ENCODE assay signal across 1 cellular context in the genomic region with DNA sequence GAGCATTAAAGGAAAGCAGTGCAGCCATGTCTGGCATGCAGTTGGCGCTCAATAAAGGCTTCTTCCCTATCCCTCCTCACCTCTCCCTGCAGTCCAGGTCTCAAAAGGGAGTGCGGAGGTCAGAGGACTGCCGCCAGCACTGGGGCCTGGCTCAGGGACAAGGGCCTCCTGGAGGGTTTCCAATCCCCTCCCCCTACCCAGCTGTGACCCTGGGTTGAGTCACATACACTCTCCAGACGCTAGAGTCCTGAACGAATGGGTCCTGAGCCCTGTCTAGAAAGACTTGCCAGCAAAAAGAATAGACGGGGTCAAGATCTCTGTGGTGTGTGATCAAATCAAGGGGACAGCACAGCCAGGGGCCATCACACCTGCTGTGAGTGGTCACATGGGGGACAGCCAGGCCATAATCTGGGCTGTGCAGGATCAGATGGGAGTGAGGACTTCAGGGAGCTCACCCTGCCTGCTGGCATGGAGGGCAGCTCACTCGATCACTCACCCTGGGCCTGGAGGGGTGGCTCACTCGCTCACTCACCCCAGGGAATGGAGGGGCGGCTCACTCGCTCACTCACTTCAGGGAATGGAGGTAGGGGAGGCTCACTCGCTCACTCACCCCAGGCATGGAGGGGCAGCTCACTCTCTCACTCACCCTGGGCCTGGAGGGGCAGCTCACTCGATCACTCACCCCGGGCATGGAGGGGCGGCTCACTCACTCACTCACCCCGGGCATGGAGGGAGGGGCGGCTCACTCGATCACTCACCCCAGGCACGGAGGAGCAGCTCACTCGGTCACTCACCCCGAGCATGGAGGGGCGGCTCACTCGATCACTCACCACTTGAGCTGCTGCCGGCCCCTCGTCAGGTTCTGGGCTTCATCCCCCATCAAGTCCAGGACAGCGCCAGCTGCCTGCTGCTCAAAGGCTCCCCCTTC.
TF ChIP-seq lines count a peak whose summit lies in the region.

No MANE protein-coding gene starts in this region.

TF ChIP-seq in K562, 482 proteins besides CTCF, POLR2A, EP300 and RAD21 (continued from another document):
- TF ChIP-seq, protein P1, sequence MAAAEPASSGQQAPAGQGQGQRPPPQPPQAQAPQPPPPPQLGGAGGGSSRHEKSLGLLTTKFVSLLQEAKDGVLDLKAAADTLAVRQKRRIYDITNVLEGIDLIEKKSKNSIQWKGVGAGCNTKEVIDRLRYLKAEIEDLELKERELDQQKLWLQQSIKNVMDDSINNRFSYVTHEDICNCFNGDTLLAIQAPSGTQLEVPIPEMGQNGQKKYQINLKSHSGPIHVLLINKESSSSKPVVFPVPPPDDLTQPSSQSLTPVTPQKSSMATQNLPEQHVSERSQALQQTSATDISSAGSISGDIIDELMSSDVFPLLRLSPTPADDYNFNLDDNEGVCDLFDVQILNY (CRISPR knock-in tag; IDR thresholded peaks at IDR 0.05): no peak
- TF ChIP-seq BDP1 (IDR thresholded peaks at IDR 0.05; ENCODE audit: insufficient read depth, insufficient read length) (no peak), HDAC6 (IDR thresholded peaks at IDR 0.05; ENCODE audit: low read depth, low read length) (no peak), ZNF707 (CRISPR knock-in tag; conservative IDR thresholded peaks at IDR 0.05) (no peak), FOSL1 (tag; conservative IDR thresholded peaks at IDR 0.05) (no peak)
- TF ChIP-seq, protein P2, sequence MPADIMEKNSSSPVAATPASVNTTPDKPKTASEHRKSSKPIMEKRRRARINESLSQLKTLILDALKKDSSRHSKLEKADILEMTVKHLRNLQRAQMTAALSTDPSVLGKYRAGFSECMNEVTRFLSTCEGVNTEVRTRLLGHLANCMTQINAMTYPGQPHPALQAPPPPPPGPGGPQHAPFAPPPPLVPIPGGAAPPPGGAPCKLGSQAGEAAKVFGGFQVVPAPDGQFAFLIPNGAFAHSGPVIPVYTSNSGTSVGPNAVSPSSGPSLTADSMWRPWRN (IDR thresholded peaks at IDR 0.05; ENCODE audit: low read depth): no peak
- TF ChIP-seq, protein P3, sequence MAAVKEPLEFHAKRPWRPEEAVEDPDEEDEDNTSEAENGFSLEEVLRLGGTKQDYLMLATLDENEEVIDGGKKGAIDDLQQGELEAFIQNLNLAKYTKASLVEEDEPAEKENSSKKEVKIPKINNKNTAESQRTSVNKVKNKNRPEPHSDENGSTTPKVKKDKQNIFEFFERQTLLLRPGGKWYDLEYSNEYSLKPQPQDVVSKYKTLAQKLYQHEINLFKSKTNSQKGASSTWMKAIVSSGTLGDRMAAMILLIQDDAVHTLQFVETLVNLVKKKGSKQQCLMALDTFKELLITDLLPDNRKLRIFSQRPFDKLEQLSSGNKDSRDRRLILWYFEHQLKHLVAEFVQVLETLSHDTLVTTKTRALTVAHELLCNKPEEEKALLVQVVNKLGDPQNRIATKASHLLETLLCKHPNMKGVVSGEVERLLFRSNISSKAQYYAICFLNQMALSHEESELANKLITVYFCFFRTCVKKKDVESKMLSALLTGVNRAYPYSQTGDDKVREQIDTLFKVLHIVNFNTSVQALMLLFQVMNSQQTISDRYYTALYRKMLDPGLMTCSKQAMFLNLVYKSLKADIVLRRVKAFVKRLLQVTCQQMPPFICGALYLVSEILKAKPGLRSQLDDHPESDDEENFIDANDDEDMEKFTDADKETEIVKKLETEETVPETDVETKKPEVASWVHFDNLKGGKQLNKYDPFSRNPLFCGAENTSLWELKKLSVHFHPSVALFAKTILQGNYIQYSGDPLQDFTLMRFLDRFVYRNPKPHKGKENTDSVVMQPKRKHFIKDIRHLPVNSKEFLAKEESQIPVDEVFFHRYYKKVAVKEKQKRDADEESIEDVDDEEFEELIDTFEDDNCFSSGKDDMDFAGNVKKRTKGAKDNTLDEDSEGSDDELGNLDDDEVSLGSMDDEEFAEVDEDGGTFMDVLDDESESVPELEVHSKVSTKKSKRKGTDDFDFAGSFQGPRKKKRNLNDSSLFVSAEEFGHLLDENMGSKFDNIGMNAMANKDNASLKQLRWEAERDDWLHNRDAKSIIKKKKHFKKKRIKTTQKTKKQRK (IDR thresholded peaks at IDR 0.05; ENCODE audit: borderline replicate concordance, low read depth, low read length): no peak
